In the genomic region with DNA sequence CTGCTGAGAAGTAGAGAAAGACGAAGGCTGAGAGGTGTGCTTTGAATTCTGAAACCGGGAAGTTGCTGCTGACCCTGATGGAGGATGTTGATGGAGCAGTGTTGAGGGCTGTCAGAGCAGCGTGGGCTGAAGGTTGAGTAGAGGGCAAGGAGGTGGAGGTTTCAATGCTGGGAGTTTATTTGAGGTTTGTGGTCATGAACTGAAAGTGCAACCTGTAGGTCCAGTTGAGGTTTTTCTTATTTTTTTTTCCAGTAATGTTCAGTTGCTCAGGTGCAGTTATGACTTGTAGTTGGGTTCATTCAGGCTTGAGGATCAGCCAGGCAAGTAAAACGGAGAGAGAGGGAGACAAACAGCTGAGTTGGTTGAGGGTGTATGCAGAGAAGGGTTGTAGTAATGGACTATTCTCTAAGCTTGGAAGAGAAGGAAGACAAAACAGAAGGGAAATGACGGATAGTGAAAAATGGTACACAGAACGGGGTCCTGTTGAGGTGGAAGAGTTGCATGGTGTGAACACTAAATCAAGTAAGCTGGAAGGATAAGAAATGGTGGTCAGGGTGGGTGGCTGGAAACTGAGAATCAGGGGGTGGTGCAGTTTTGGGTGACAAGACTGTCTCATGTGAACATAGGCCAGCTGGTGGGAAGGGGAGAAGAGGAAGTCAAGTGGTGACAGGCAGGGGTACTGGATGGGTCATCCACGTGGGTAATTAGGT, we compare ENCODE assay signal across 1 cellular context.
TF ChIP-seq lines count a peak whose summit lies in the region.

No MANE protein-coding gene starts in this region.

TF ChIP-seq in A549, 52 proteins besides CTCF, POLR2A, EP300 and RAD21 (continued from another document):
- TF ChIP-seq FOXS1 (CRISPR knock-in tag; IDR thresholded peaks at IDR 0.05) (no peak), TFCP2L1 (CRISPR knock-in tag; IDR thresholded peaks at IDR 0.05) (no peak), CBX8 (IDR thresholded peaks at IDR 0.05) (no peak), REST (IDR thresholded peaks at IDR 0.05) (no peak), BHLHE40 (IDR thresholded peaks at IDR 0.05; ENCODE audit: low read depth, low read length) (no peak)
- TF ChIP-seq, protein P1, sequence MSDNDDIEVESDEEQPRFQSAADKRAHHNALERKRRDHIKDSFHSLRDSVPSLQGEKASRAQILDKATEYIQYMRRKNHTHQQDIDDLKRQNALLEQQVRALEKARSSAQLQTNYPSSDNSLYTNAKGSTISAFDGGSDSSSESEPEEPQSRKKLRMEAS (IDR thresholded peaks at IDR 0.05), result no peak
